ENCODE assay signal across 8 cellular contexts in genomic region chr7:134548877-134549276, GRCh38. TPM values are rescaled to one million over a fixed set of nuclear protein-coding genes. Genes with fewer than 3 reads are reported as not detected.
DNase-seq lines count a peak whose midpoint lies in the region; ATAC-seq and TF ChIP-seq lines count a peak whose summit lies in the region.

Gene AKR1B15, plus strand, starts transcription at chr7:134549110. Its CDS starts 15,510 bp downstream, at chr7:134564620.

- 83% methylated on average over 14 of the region's 14 CpGs for WGBS in prostate gland
- 54 to 80% (median 73%) methylated on average over 14 of the region's 14 CpGs for WGBS in spleen, 5 donors

- ATAC-seq in GM19025 (IDR thresholded peaks at IDR 0.05; ENCODE audit: low read depth, unreplicated experiment) (peak; percentile 95), HG03066 (IDR thresholded peaks at IDR 0.05; ENCODE audit: low read depth, unreplicated experiment) (peak; percentile 89)

- H3K4me1 ChIP-seq in prostate gland (replicated peaks) (no peaks in the 10 kb centered on the region), spleen (peaks cover 0 to 7% (median 6%) of the 10 kb centered on the region in 6 donors)

- TF ChIP-seq POLR2A in prostate gland (IDR thresholded peaks at IDR 0.05) (no peak), spleen (IDR thresholded peaks at IDR 0.05) (no peak)

- H3K27me3 ChIP-seq in prostate gland (replicated peaks; ENCODE audit: insufficient read depth) (no peaks in the 10 kb centered on the region), spleen (replicated peaks in 1 of 7) (peaks cover 0 to 18% (median 0%) of the 10 kb centered on the region in 7 donors)

- TF ChIP-seq CTCF in prostate gland (IDR thresholded peaks at IDR 0.05) (no peak), spleen (IDR thresholded peaks at IDR 0.05 in 8 of 11, conservative IDR thresholded peaks at IDR 0.05 in 3 of 11) (no peak)

- intact Hi-C loops in prostate gland (cut with DNase I): loop anchor here (5.0 kb wide), 1 partner anchor 37 kb away; no protein-coding TSS in a partner anchor
- intact Hi-C loops in spleen (cut with DNase I; ENCODE audit: low total_unique reads): loop anchor here (5.0 kb wide), 1 partner anchor 117 kb away; no protein-coding TSS in a partner anchor

- H3K36me3 ChIP-seq in prostate gland: no peaks in the 10 kb centered on the region
- H3K36me3 ChIP-seq in spleen: no peaks in the 10 kb centered on the region

- H3K4me3 ChIP-seq in prostate gland: no peak within 1 kb of the TSS
- H3K4me3 ChIP-seq in spleen: no peak within 1 kb of the TSS

- DNase-seq in AG20443 (ENCODE audit: low spot score) (peak; percentile 61), amniotic epithelial cell (ENCODE audit: low read depth) (peak; percentile 50), NCI-H2107 (lab: John Stamatoyannopoulos, UW) (no peak), prostate gland (ENCODE audit: low spot score) (no peak), spleen (no peak)
- peak in 2 of 3 donors; percentile 18 to 30 for DNase-seq in stimulated activated CD4-positive, alpha-beta T cell treated with anti-CD3 and anti-CD28 coated beads, TNF-alpha, amount 100 ng/mL, for 48 hours (ENCODE audit: low read depth in 3 of 3)

- no peak within 1 kb of the TSS for H3K27ac ChIP-seq in prostate gland
- no peak within 1 kb of the TSS for H3K27ac ChIP-seq in spleen

- H3K9me3 ChIP-seq in prostate gland (no peaks in the 10 kb centered on the region), spleen (no peaks in the 10 kb centered on the region)

RNA-seq across cellular contexts. Expression of gene AKR1B15, which starts in this region (rescaled TPM):
- total RNA-seq in prostate gland (1 to 10 TPM in 1 of 2 donors, not detected in 1; 1.0 TPM), spleen (not detected)
- not detected for polyA plus RNA-seq in spleen

Comparison
In these comparisons a context has a peak if more than half of its experiments do, and no peak if none do; other contexts are left out.
1. DNase-seq: peak in AG20443 (single experiment), amniotic epithelial cell (single experiment) and stimulated activated CD4-positive, alpha-beta T cell treated with anti-CD3 and anti-CD28 coated beads, TNF-alpha, amount 100 ng/mL, for 48 hours (2 of 3); none in NCI-H2107 (single experiment), prostate gland (single experiment) and spleen (single experiment).